Comparison of ENCODE assay signal across 13 cellular contexts in the genomic region with DNA sequence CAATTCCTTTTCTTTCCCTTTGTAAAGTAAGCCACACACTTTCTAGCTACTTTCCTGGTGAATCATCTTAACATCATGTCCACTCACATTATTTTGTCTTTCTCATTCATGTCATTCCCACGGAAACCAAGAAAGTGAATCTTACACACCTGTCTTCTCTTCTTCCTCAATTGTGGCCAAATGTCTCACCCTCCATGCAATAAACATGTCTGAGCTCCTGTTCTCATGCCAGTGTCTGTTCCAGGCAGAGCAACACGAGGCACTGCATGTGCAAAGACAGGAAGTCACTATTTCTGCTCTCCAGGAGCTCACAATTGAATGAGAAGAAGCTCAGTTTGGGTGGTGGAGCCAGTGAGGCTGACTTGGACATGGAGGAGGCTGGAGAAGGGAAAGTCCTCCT. TPM values are rescaled to one million over a fixed set of nuclear protein-coding genes. Genes with fewer than 3 reads are reported as not detected.
DNase-seq lines count a peak whose midpoint lies in the region; ATAC-seq and TF ChIP-seq lines count a peak whose summit lies in the region.
"Had no signal": no experiment of that assay in that cellular context is flagged by ENCODE, and none has a peak within 500 bp of the region (broad histone marks: within the 10 kb centered on the region; RNA-seq: fewer than 3 reads in every experiment).

No MANE protein-coding gene starts in this region.

- in situ Hi-C loops in IMR-90 (cut with MboI; ENCODE audit: low sequenced_read_pairs) = no loop called here
- in situ Hi-C loops in astrocyte of the cerebellum (cut with HindIII; ENCODE audit: low sequenced_read_pairs) = no loop called here

- H2AFZ ChIP-seq in IMR-90 (replicated peaks; ENCODE audit: low read length, poor library complexity) = peak overlapping the region; percentile 71
- H2AFZ ChIP-seq: parathyroid adenoma had no signal

- peak overlapping the region; percentile 71; the same call in 1 of the 2 replicates for H3K4me2 ChIP-seq in IMR-90 (ENCODE audit: low read depth, low read length)

- H4K91ac ChIP-seq in IMR-90 (ENCODE audit: insufficient read depth, low read depth, low read length) = no peak overlapping the region

- TF ChIP-seq RAD21 in IMR-90 (IDR thresholded peaks at IDR 0.05; ENCODE audit: low read length) = no peak

- no peaks in the 10 kb centered on the region for H3K36me3 Mint-ChIP-seq in memory B cell

- POLR2A ChIA-PET in IMR-90 (lab: Charles Lee; ENCODE audit: unreplicated experiment) = no interaction called here

- H2BK120ac ChIP-seq in IMR-90 (ENCODE audit: low read depth, low read length) = peak overlapping the region; percentile 38

- peak overlapping the region; percentile 65; the same call in 1 of the 2 replicates for H2AK5ac ChIP-seq in IMR-90 (ENCODE audit: low read depth, low read length)

- peak overlapping the region; percentile 40 for H2BK5ac ChIP-seq in IMR-90 (ENCODE audit: low read depth, low read length, poor library complexity, severe bottlenecking)

- no peak for TF ChIP-seq CTCF in IMR-90 (conservative IDR thresholded peaks at IDR 0.05; ENCODE audit: low read depth, low read length)
- TF ChIP-seq CTCF in astrocyte of the cerebellum (IDR thresholded peaks at IDR 0.05; ENCODE audit: low read depth, low read length, missing control alignments) = no peak

- H3K27me3 ChIP-seq in IMR-90 (ENCODE audit: control insufficient read depth, insufficient read depth, low read length) = no peaks in the 10 kb centered on the region

- peak overlapping the region; percentile 8 for H3K27ac Mint-ChIP-seq in memory B cell

- H3K9me1 ChIP-seq in IMR-90 (ENCODE audit: insufficient read depth, low read length) = peaks cover 7% of the 10 kb centered on the region

- H3K56ac ChIP-seq in IMR-90 (ENCODE audit: extremely low read depth, insufficient read depth, low read length) = no peak overlapping the region

- BruUV-seq in IMR-90 (replicated peaks; lab: Mats Ljungman, UMichigan) = no TSS peak

- no peaks in the 10 kb centered on the region for H3K79me1 ChIP-seq in IMR-90 (ENCODE audit: low read depth in 1 of 2, low read length in 2 of 2)

- peaks cover 3% of the 10 kb centered on the region for H3K4me1 ChIP-seq in IMR-90 (ENCODE audit: control insufficient read depth, insufficient read depth, low read length)
- H3K4me1 ChIP-seq: parathyroid adenoma had no signal

- H3K4me1 Mint-ChIP-seq in memory B cell = peaks cover 9% of the 10 kb centered on the region

- peak; percentile 24 for DNase-seq in GM04503 (ENCODE audit: low read depth)
- peak; percentile 78 for DNase-seq in IMR-90
- peak; percentile 4 for DNase-seq in astrocyte of the cerebellum (ENCODE audit: low read depth)
- no peak for DNase-seq in memory B cell (ENCODE audit: low spot score in 2 of 2)
- no peak for DNase-seq in amniotic stem cell (lab: John Stamatoyannopoulos, UW)
- DNase-seq in T-helper 1 cell = no peak
- DNase-seq: effector memory CD4-positive, alpha-beta T cell had no signal

- H4K20me1 ChIP-seq in IMR-90 (ENCODE audit: insufficient read depth, low read length) = no peaks in the 10 kb centered on the region

- H3K23ac ChIP-seq in IMR-90 (ENCODE audit: low read depth, low read length) = no peak overlapping the region

- peak overlapping the region; percentile 6 for H2AK9ac ChIP-seq in IMR-90 (replicated peaks; ENCODE audit: low read depth, low read length, poor library complexity)

- H3K36me3 ChIP-seq in IMR-90 (ENCODE audit: control insufficient read depth, insufficient read depth, low read length) = no peaks in the 10 kb centered on the region

- CTCF ChIA-PET in IMR-90 (lab: Yijun Ruan, JAX) = interaction anchor here (0.8 to 2.1 kb wide), 3 partner anchors 91 to 131 kb away, joined by 3 to 7 read pairs (median 3); no protein-coding TSS in a partner anchor

- no peak overlapping the region for H3K27ac ChIP-seq in IMR-90 (ENCODE audit: insufficient read depth, low read length)
- H3K27ac ChIP-seq: parathyroid adenoma had no signal

- H2BK20ac ChIP-seq in IMR-90 (ENCODE audit: low read depth, low read length) = peak overlapping the region; percentile 30

- ATAC-seq in IMR-90 (ENCODE audit: low read depth) (peak; percentile 42), memory B cell (ENCODE audit: low read depth) (no peak), HG02571 (IDR thresholded peaks at IDR 0.05; ENCODE audit: unreplicated experiment) (no peak), GM21515 (IDR thresholded peaks at IDR 0.05; ENCODE audit: unreplicated experiment) (no peak)

- no peak for TF ChIP-seq POLR2A in IMR-90 (IDR thresholded peaks at IDR 0.05; ENCODE audit: low read depth, low read length)

- H4K8ac ChIP-seq in IMR-90 (ENCODE audit: low read depth in 2 of 2, low read length in 2 of 2) = peak overlapping the region in 1 of 2 experiments; percentile 4; a peak in 1 of 4 replicates

- H2BK15ac ChIP-seq in IMR-90 (ENCODE audit: low read depth, low read length) = peak overlapping the region; percentile 24; the same call in 2 of the 3 replicates

- H3K27me3 Mint-ChIP-seq in memory B cell = no peaks in the 10 kb centered on the region

- H3K18ac ChIP-seq in IMR-90 (ENCODE audit: low read depth, low read length) = peak overlapping the region; percentile 25; the same call in 1 of the 2 replicates

- H3K14ac ChIP-seq in IMR-90 (replicated peaks; ENCODE audit: low read depth, low read length) = no peak overlapping the region

- H3K9ac ChIP-seq in IMR-90 (ENCODE audit: low read depth, low read length) = no peak overlapping the region
- H3K9ac ChIP-seq: parathyroid adenoma had no signal

- no peak overlapping the region for H3K4me3 Mint-ChIP-seq in memory B cell

- H3K4me3 ChIP-seq in IMR-90 (ENCODE audit: insufficient read depth, low read depth, low read length) (no peak overlapping the region), astrocyte of the cerebellum (ENCODE audit: low read depth, low read length) (no peak overlapping the region)

- H3K9me3 Mint-ChIP-seq in memory B cell = peaks cover 2% of the 10 kb centered on the region

- dilution Hi-C loops in IMR-90 (cut with HindIII; ENCODE audit: low sequenced_read_pairs, unreplicated experiment) = no loop called here

- peak overlapping the region; percentile 27; the same call in 1 of the 2 replicates for H4K5ac ChIP-seq in IMR-90 (ENCODE audit: low read depth, low read length)

- intact Hi-C loops in IMR-90 (cut with micrococcal nuclease) = loop anchor here (10.0 kb wide), 1 partner anchor 295 kb away; no protein-coding TSS in a partner anchor

- peak overlapping the region; percentile 24 for H3K4ac ChIP-seq in IMR-90 (ENCODE audit: low read depth, low read length)

- H3K9me3 ChIP-seq in IMR-90 (ENCODE audit: control insufficient read depth, insufficient read depth, low read length) = no peaks in the 10 kb centered on the region

- WGBS in IMR-90 (ENCODE audit: extremely low coverage in 2 of 2, insufficient read length in 1 of 2), 2 experiments = no CpG with 5 or more reads among the region's 2 CpGs

TF ChIP-seq in IMR-90, 13 proteins besides CTCF, POLR2A, EP300 and RAD21:
- TF ChIP-seq MXI1 (IDR thresholded peaks at IDR 0.05; ENCODE audit: borderline replicate concordance, low read depth, low read length) (no peak), FOS (IDR thresholded peaks at IDR 0.05; ENCODE audit: low read depth, low read length) (0 out of 2 replicates have a peak, but pooled peaks have one; percentile 4), BHLHE40 (IDR thresholded peaks at IDR 0.05; ENCODE audit: low read depth, low read length) (no peak)

RNA-seq across cellular contexts. Expression of gene TMEM244, which starts 29.0 kb away (rescaled TPM):
- total RNA-seq in IMR-90 (2012; rRNA removed) = 0.28 and 0.36 TPM in 2 replicates
- polyA plus RNA-seq in IMR-90 (2012; rRNA removed) = 0.21 TPM in 1 of 2 replicates, not detected in the other
- polyA plus RNA-seq in IMR-90 (2012; cell fraction: cytosol; rRNA removed) = not detected in 2 replicates
- polyA plus RNA-seq in IMR-90 (2012; cell fraction: nucleus; rRNA removed; ENCODE audit: low replicate concordance) = 0.22 TPM in 1 of 2 replicates, not detected in the other
- total RNA-seq: G401; NCI-H460; T-helper 2 cell treated with Interferon-gamma antibody and Interleukin-4, amounts not matched to agents 100 ng/mL and 5 ng/mL, for 36 hours had no signal

Comparison
In these comparisons a context has a peak if more than half of its experiments do, and no peak if none do; other contexts are left out.
1. DNase-seq: peak in GM04503 (single experiment), IMR-90 (single experiment) and astrocyte of the cerebellum (single experiment); none in memory B cell (0 of 2), amniotic stem cell (single experiment) and T-helper 1 cell (0 of 5).